ENCODE assay signal across 21 cellular contexts in genomic region chr17:68573338-68573737, GRCh38. TPM values are rescaled to one million over a fixed set of nuclear protein-coding genes. Genes with fewer than 3 reads are reported as not detected.
DNase-seq lines count a peak whose midpoint lies in the region; ATAC-seq and TF ChIP-seq lines count a peak whose summit lies in the region.
"Had no signal": no experiment of that assay in that cellular context is flagged by ENCODE, and none has a peak within 500 bp of the region (broad histone marks: within the 10 kb centered on the region; RNA-seq: fewer than 3 reads in every experiment).

No MANE protein-coding gene starts in this region.

- intact Hi-C loops in left lung (cut with DNase I), result no loop called here

- no peak overlapping the region for H3K4me3 ChIP-seq in left lung
- H3K4me3 ChIP-seq: GM23248 had no signal

- H3K4me1 Mint-ChIP-seq in WTC11, result no peaks in the 10 kb centered on the region

- ATAC-seq in WTC11 (no peak), left lung (no peak), GM18502 (IDR thresholded peaks at IDR 0.05; ENCODE audit: poor library complexity, unreplicated experiment) (no peak), GM18868 (IDR thresholded peaks at IDR 0.05; ENCODE audit: unreplicated experiment) (no peak), omental fat pad (ENCODE audit: low FRiP score) (no peak)

- peak overlapping the region; percentile 41 to 55 for H3K27ac ChIP-seq in left lung
- H3K27ac ChIP-seq: GM23248 had no signal

- H3K4me3 Mint-ChIP-seq in WTC11, result no peak overlapping the region
- H3K4me3 Mint-ChIP-seq: CD4-positive, alpha-beta memory T cell; HFFc6 had no signal

- H3K9me3 ChIP-seq in left lung, result no peaks in the 10 kb centered on the region

- H3K27me3 ChIP-seq in left lung, result no peaks in the 10 kb centered on the region

- POLR2A ChIA-PET in HEK293T (lab: Yijun Ruan, JAX), result no interaction called here
- POLR2A ChIA-PET in WTC11 (lab: Charles Lee), result interaction anchor here (0.7 kb wide), 1 partner anchor 37 kb away, joined by 3 read pairs; no protein-coding TSS in a partner anchor

- H3K36me3 ChIP-seq in left lung, result no peaks in the 10 kb centered on the region

- H3K9me3 Mint-ChIP-seq in WTC11, result no peaks in the 10 kb centered on the region
- H3K9me3 Mint-ChIP-seq: CD4-positive, alpha-beta memory T cell; HFFc6 had no signal

- H3K36me3 Mint-ChIP-seq in WTC11, result no peaks in the 10 kb centered on the region
- H3K36me3 Mint-ChIP-seq: CD4-positive, alpha-beta memory T cell had no signal

- no peaks in the 10 kb centered on the region for H3K27me3 Mint-ChIP-seq in WTC11 (ENCODE audit: low read depth)

- H3K27ac Mint-ChIP-seq in WTC11, result no peak overlapping the region
- H3K27ac Mint-ChIP-seq: CD4-positive, alpha-beta memory T cell; HFFc6 had no signal

- H3K4me1 ChIP-seq in left lung, result peaks cover 31 to 71% of the 10 kb centered on the region in 2 donors

- CTCF ChIA-PET in HEK293T (lab: Yijun Ruan, JAX), result no interaction called here
- CTCF ChIA-PET in WTC11 (lab: Charles Lee), result interaction anchor here (0.7 to 1.3 kb wide), 2 partner anchors 27 to 39 kb away, joined by 3 read pairs; no protein-coding TSS in a partner anchor

- TF ChIP-seq CTCF in WTC11 (IDR thresholded peaks at IDR 0.05) (no peak), left lung (IDR thresholded peaks at IDR 0.05) (no peak), omental fat pad (IDR thresholded peaks at IDR 0.05) (no peak)

- no peak for DNase-seq in HEK293T (ENCODE audit: extremely low spot score)
- DNase-seq in WTC11 (ENCODE audit: low spot score), result no peak
- DNase-seq in left lung, result no peak
- no peak for DNase-seq in omental fat pad (ENCODE audit: low spot score)
- DNase-seq: C1 segment of cervical spinal cord; Calu3; CD4-positive, alpha-beta memory T cell; COR-L47; DMS53; DMS79 treated with DMSO at 0.1 percent for 48 hours; GF-D8; GM23248; H7; HCEC 1CT; HFFc6 had no signal

TF ChIP-seq in HEK293T, 16 proteins besides CTCF, POLR2A, EP300 and RAD21:
- TF ChIP-seq SP1 (IDR thresholded peaks at IDR 0.05) (no peak), BHLHE40 (IDR thresholded peaks at IDR 0.05; ENCODE audit: borderline replicate concordance) (no peak), NFRKB (IDR thresholded peaks at IDR 0.05) (no peak), HDGF (IDR thresholded peaks at IDR 0.05; ENCODE audit: borderline replicate concordance) (no peak), TARDBP (IDR thresholded peaks at IDR 0.05) (peak; percentile 12; the same call in 1 of the 2 replicates), FOXA1 (IDR thresholded peaks at IDR 0.05) (no peak), PKNOX1 (IDR thresholded peaks at IDR 0.05) (no peak)

TF ChIP-seq in WTC11, 78 proteins besides CTCF, POLR2A, EP300 and RAD21:
- 0 out of 2 replicates have a peak, but pooled peaks have one; percentile 57 for TF ChIP-seq ZNF512 (CRISPR knock-in tag; IDR thresholded peaks at IDR 0.05; ENCODE audit: borderline replicate concordance)
- no peak for TF ChIP-seq OVOL2 (CRISPR knock-in tag; IDR thresholded peaks at IDR 0.05; ENCODE audit: borderline replicate concordance)
- TF ChIP-seq PRRX2 (CRISPR knock-in tag; IDR thresholded peaks at IDR 0.05), result no peak
- no peak for TF ChIP-seq GRHL2 (CRISPR knock-in tag; IDR thresholded peaks at IDR 0.05; ENCODE audit: insufficient replicate concordance, severe bottlenecking)
- TF ChIP-seq TEAD4 (CRISPR knock-in tag; IDR thresholded peaks at IDR 0.05), result no peak

RNA-seq across cellular contexts. Expression of gene FAM20A, which starts 27.8 kb away (rescaled TPM):
- total RNA-seq in WTC11 (2021), result 1.3 to 5.8 TPM (median 2.0 TPM) in 3 replicates
- 10 to 100 TPM; 46.8 to 85.9 TPM for total RNA-seq in left lung
- 10 to 100 TPM; 13.1 to 55.8 (median 15.1) TPM for total RNA-seq in omental fat pad
- total RNA-seq: A172; A673; CD4-positive, alpha-beta memory T cell; Daoy; G401; HFFc6 had no signal
